ENCODE assay signal across 13 cellular contexts in the genomic region with DNA sequence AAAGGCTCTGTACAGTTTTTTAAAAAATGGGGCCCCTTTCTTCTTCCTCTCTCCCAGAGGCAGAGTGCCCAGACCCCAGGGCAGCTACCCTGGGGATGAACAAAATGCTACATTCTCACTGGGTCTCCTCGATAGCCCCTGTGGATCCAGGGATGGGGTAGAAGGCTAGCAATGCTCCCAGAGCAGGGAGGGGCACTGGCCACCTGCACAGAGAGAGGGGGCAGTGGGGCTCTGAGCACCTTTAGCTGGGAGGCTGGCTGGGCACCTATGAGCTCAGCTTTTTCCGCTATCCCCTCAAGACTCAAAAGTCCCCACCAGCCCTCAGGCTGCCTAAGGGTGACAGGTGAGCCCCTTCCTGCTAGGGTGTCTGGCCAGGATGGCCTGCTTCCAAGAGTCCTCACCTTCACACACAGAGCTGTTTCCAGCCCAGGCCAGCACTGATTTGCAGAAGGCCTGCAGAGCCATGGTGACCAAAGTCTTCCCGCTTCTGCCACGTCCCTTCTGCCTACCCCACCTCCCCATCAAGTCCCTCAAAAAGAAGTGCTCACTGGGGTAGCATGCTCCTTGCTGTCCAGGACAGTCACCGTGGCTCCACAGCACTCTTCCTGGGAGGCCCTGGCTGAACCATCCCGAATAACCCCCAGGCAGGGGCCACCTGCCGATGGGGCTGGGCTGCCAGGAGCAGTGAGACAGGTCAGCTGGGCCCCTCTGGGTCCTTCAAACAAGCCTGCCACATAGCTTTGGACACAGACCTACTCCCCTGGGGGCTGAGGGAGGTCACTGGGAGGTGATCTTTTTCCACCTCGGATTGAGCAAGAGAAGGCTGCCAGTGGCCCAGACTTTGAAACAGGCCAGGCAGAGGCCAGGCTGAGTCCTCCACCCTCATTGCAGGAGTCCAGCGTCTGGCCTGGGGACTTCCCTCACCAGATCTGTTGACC. TPM values are rescaled to one million over a fixed set of nuclear protein-coding genes. Genes with fewer than 3 reads are reported as not detected.
DNase-seq lines count a peak whose midpoint lies in the region; ATAC-seq and TF ChIP-seq lines count a peak whose summit lies in the region.
"Had no signal": no experiment of that assay in that cellular context is flagged by ENCODE, and none has a peak within 500 bp of the region (broad histone marks: within the 10 kb centered on the region; RNA-seq: fewer than 3 reads in every experiment).

No MANE protein-coding gene starts in this region.

- H3K27me3 ChIP-seq in PC-9 (ENCODE audit: insufficient read depth, low read depth) (no peaks in the 10 kb centered on the region), gastroesophageal sphincter (no peaks in the 10 kb centered on the region), osteoblast (ENCODE audit: insufficient read depth, low read length) (no peaks in the 10 kb centered on the region)
- H3K27me3 ChIP-seq in CD4-positive, alpha-beta memory T cell (ENCODE audit: insufficient read depth, low read length), result no peaks in the 10 kb centered on the region
- H3K27me3 ChIP-seq: foreskin keratinocyte had no signal

- no peak overlapping the region for H3K27ac Mint-ChIP-seq in CD4-positive, alpha-beta memory T cell
- H3K27ac Mint-ChIP-seq: CD4-positive, alpha-beta T cell had no signal

- CTCF ChIA-PET in PC-9 (lab: Charles Lee), result interaction anchor here (1.3 kb wide), 1 partner anchor 18 kb away, joined by 3 read pairs; no protein-coding TSS in a partner anchor
- CTCF ChIA-PET in CD4-positive, alpha-beta memory T cell (lab: Charles Lee; ENCODE audit: partially characterized antibody), result interaction anchor here (1.3 to 5.1 kb wide), 4 partner anchors 9 to 17 kb away, joined by 3 to 33 read pairs (median 4); no protein-coding TSS in a partner anchor

- H3K27ac ChIP-seq in PC-9 (0 out of 2 replicates have a peak overlapping the region, but pooled peaks have one; percentile 11), gastroesophageal sphincter (peak overlapping the region in 1 of 4 donors; percentile 19), osteoblast (ENCODE audit: low read depth, low read length) (no peak overlapping the region)
- H3K27ac ChIP-seq in CD4-positive, alpha-beta memory T cell (ENCODE audit: low read depth, low read length), result no peak overlapping the region
- H3K27ac ChIP-seq: foreskin keratinocyte had no signal

- peaks cover 20% of the 10 kb centered on the region; the same call in 1 of the 2 replicates for H3F3A ChIP-seq in PC-9 (ENCODE audit: insufficient read depth, low read depth)

- peaks cover 1 to 4% of the 10 kb centered on the region in 2 donors for H3K36me3 Mint-ChIP-seq in CD4-positive, alpha-beta memory T cell

- no peak for TF ChIP-seq EP300 in gastroesophageal sphincter (IDR thresholded peaks at IDR 0.05)

- H3K4me1 ChIP-seq in PC-9 (replicated peaks; ENCODE audit: insufficient read depth), result peaks cover 65% of the 10 kb centered on the region
- peaks cover 4 to 70% (median 24%) of the 10 kb centered on the region in 3 donors for H3K4me1 ChIP-seq in gastroesophageal sphincter
- H3K4me1 ChIP-seq in osteoblast (ENCODE audit: insufficient read depth, low read length), result peaks cover 32% of the 10 kb centered on the region
- no peaks in the 10 kb centered on the region for H3K4me1 ChIP-seq in CD4-positive, alpha-beta memory T cell (ENCODE audit: insufficient read depth, low read length)

- DNase-seq in ELF-1 (ENCODE audit: low read depth, low spot score), result peak; percentile 97
- peak in 1 of 2 experiments; percentile 56 for DNase-seq in PC-9
- peak; percentile 77 for DNase-seq in osteoblast (ENCODE audit: insufficient read length, low spot score, missing footprints)
- DNase-seq in T-helper 1 cell, result no peak
- DNase-seq in CD4-positive, alpha-beta memory T cell, result no peak
- no peak for DNase-seq in NCI-H2196 (lab: John Stamatoyannopoulos, UW; ENCODE audit: unreplicated experiment)
- DNase-seq: activated T-cell treated with anti-CD3 and anti-CD28 coated beads, Interleukin-2, amount 50 U/mL, for 1 hour; CD4-positive, alpha-beta T cell; foreskin keratinocyte; NCI-H510A had no signal

- H3K79me2 ChIP-seq in PC-9 (ENCODE audit: low read depth) (no peaks in the 10 kb centered on the region), osteoblast (ENCODE audit: insufficient read depth, low read length) (no peaks in the 10 kb centered on the region)

- ATAC-seq in gastroesophageal sphincter, result peak; percentile 25
- ATAC-seq in HG03442 (IDR thresholded peaks at IDR 0.05; ENCODE audit: unreplicated experiment), result no peak
- ATAC-seq: foreskin keratinocyte had no signal

- intact Hi-C loops in PC-9 (cut with micrococcal nuclease; ENCODE audit: unreplicated experiment), result no loop called here
- intact Hi-C loops in CD4-positive, alpha-beta memory T cell (cut with micrococcal nuclease), result no loop called here

- no peaks in the 10 kb centered on the region for H3K9me3 ChIP-seq in PC-9 (ENCODE audit: insufficient read depth, low read depth)
- no peaks in the 10 kb centered on the region for H3K9me3 ChIP-seq in gastroesophageal sphincter
- H3K9me3 ChIP-seq in osteoblast (ENCODE audit: low read depth, low read length), result no peaks in the 10 kb centered on the region
- no peaks in the 10 kb centered on the region for H3K9me3 ChIP-seq in CD4-positive, alpha-beta memory T cell (ENCODE audit: control insufficient read depth in 1 of 2, low read length in 2 of 2)

- H3K4me3 ChIP-seq in PC-9, result no peak overlapping the region
- no peak overlapping the region for H3K4me3 ChIP-seq in gastroesophageal sphincter
- no peak overlapping the region for H3K4me3 ChIP-seq in osteoblast (ENCODE audit: insufficient read depth, low read length)
- H3K4me3 ChIP-seq in CD4-positive, alpha-beta memory T cell (ENCODE audit: low read length in 2 of 2), result no peak overlapping the region

- no peaks in the 10 kb centered on the region for H3K9me3 Mint-ChIP-seq in CD4-positive, alpha-beta memory T cell
- H3K9me3 Mint-ChIP-seq: CD4-positive, alpha-beta T cell; central memory CD8-positive, alpha-beta T cell had no signal

- no peak overlapping the region for H3K4me3 Mint-ChIP-seq in CD4-positive, alpha-beta memory T cell
- H3K4me3 Mint-ChIP-seq: CD4-positive, alpha-beta T cell; central memory CD8-positive, alpha-beta T cell had no signal

- H3K27me3 Mint-ChIP-seq in CD4-positive, alpha-beta memory T cell, result peaks cover 16 to 18% of the 10 kb centered on the region in 2 donors

- TF ChIP-seq CTCF in PC-9 (conservative IDR thresholded peaks at IDR 0.05) (no peak), gastroesophageal sphincter (IDR thresholded peaks at IDR 0.05) (no peak), osteoblast (IDR thresholded peaks at IDR 0.05; ENCODE audit: extremely low read depth, low read depth, low read length) (no peak)

- POLR2A ChIA-PET in PC-9 (lab: Charles Lee; ENCODE audit: unreplicated experiment), result no interaction called here
- POLR2A ChIA-PET in CD4-positive, alpha-beta memory T cell (lab: Charles Lee; ENCODE audit: partially characterized antibody), result interaction anchor here (0.9 to 1.5 kb wide), 2 partner anchors 10 to 34 kb away, joined by 3 to 4 read pairs; no protein-coding TSS in a partner anchor

- H3K4me2 ChIP-seq in PC-9 (peak overlapping the region; percentile 48), osteoblast (ENCODE audit: insufficient read depth, low read length) (no peak overlapping the region)

- no peaks in the 10 kb centered on the region for H3K9me2 ChIP-seq in PC-9 (ENCODE audit: insufficient read depth)

- no peaks in the 10 kb centered on the region for H3K4me1 Mint-ChIP-seq in CD4-positive, alpha-beta memory T cell
- H3K4me1 Mint-ChIP-seq: central memory CD8-positive, alpha-beta T cell had no signal

- 43 to 100% methylated on average over 1 of the region's 9 CpGs for WGBS in gastroesophageal sphincter (ENCODE audit: low coverage in 1 of 2), 2 donors

- BruUV-seq in PC-9 (replicated peaks; lab: Mats Ljungman, UMichigan), result no TSS peak

- no peaks in the 10 kb centered on the region for H4K20me1 ChIP-seq in PC-9 (ENCODE audit: insufficient read depth)
- H4K20me1 ChIP-seq in osteoblast (ENCODE audit: insufficient read depth, low read length), result no peaks in the 10 kb centered on the region

- H3K36me3 ChIP-seq in PC-9 (ENCODE audit: low read depth) (no peaks in the 10 kb centered on the region), gastroesophageal sphincter (peaks cover 0 to 21% of the 10 kb centered on the region in 2 donors), osteoblast (ENCODE audit: insufficient read depth, low read length) (no peaks in the 10 kb centered on the region)
- no peaks in the 10 kb centered on the region for H3K36me3 ChIP-seq in CD4-positive, alpha-beta memory T cell (ENCODE audit: insufficient read depth, low read length)

- no peak for TF ChIP-seq POLR2A in gastroesophageal sphincter (IDR thresholded peaks at IDR 0.05)

- no peak overlapping the region for H2AFZ ChIP-seq in PC-9
- H2AFZ ChIP-seq in osteoblast (ENCODE audit: low read length), result peak overlapping the region; percentile 45

RNA-seq across cellular contexts. Expression of gene BMF, which starts 20.4 kb away (rescaled TPM):
- total RNA-seq in PC-9 (2021) (8.2 and 11.0 TPM in 2 replicates), gastroesophageal sphincter (1 to 10 TPM; 4.7 to 7.5 (median 6.0) TPM), osteoblast (8.0 TPM in 2 replicates)
- total RNA-seq in CD4-positive, alpha-beta memory T cell, result 10 to 100 TPM; 13.3 to 13.7 TPM
- under 1 TPM; 0.55 to 0.99 TPM for polyA plus RNA-seq in CD4-positive, alpha-beta memory T cell

RNA-seq across cellular contexts. Expression of gene SRP14, which starts 49.3 kb away (rescaled TPM):
- total RNA-seq in PC-9 (2021) (141 and 196 TPM in 2 replicates), gastroesophageal sphincter (100 to 1,000 TPM; 290 to 425 (median 324) TPM), osteoblast (81.4 and 97.2 TPM in 2 replicates)
- total RNA-seq in CD4-positive, alpha-beta memory T cell, result 100 to 1,000 TPM; 118 to 120 TPM
- polyA plus RNA-seq in CD4-positive, alpha-beta memory T cell, result 1,000 to 10,000 TPM in 1 of 2 donors, 100 to 1,000 TPM in 1; 773 to 1,035 TPM

Comparison
In these comparisons a context has a peak if more than half of its experiments do, and no peak if none do; other contexts are left out.
1. DNase-seq: peak in ELF-1 (single experiment) and osteoblast (single experiment); none in T-helper 1 cell (0 of 5), CD4-positive, alpha-beta memory T cell (0 of 5) and NCI-H2196 (single experiment).